Comparison of ENCODE assay signal across 18 cellular contexts in the genomic region with DNA sequence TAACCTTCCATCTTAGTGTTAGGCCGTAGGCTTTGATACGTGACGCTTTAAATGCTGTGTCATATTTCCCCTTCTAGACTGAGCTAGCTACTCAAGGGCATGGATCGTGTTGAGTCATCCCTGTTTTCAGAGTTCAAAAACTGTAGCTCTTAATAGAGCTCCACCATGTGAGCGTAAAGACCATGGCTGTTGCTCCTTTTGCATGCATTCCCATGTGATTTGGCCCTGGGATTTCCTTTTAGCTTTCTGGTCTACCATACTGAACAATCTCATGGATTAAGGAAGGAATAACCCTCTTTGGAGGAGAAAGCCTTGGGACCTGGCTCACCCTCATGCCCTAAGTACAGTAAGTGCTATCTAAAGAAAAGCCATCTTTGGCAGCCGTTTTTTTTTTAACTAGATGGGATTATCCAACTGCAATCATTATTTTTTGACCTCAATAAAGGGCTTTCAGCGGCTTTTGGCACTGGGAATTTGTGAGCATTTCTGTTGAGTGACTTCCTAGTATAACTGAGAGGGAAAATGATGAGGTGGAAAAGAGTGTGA.
DNase-seq lines count a peak whose midpoint lies in the region; ATAC-seq and TF ChIP-seq lines count a peak whose summit lies in the region.
"Had no signal": no experiment of that assay in that cellular context is flagged by ENCODE, and none has a peak within 500 bp of the region (broad histone marks: within the 10 kb centered on the region; RNA-seq: fewer than 3 reads in every experiment).

No MANE protein-coding gene starts in this region.

- ATAC-seq in lower lobe of right lung: no peak
- ATAC-seq: left colon had no signal

- no peak overlapping the region for H3K27ac ChIP-seq in lower lobe of right lung
- H3K27ac ChIP-seq: suprapubic skin had no signal

- H3K4me3 ChIP-seq in fibroblast of the aortic adventitia (ENCODE audit: low read depth, low read length): no peak overlapping the region
- no peak overlapping the region for H3K4me3 ChIP-seq in lower lobe of right lung
- H3K4me3 ChIP-seq: suprapubic skin had no signal

- H3K9me3 ChIP-seq in lower lobe of right lung: no peaks in the 10 kb centered on the region
- H3K9me3 ChIP-seq: Caco-2, suprapubic skin had no signal

- TF ChIP-seq CTCF in fibroblast of the aortic adventitia (IDR thresholded peaks at IDR 0.05; ENCODE audit: insufficient read depth, low read length): no peak
- no peak for TF ChIP-seq CTCF in lower lobe of right lung (IDR thresholded peaks at IDR 0.05)

- H3K4me1 ChIP-seq in lower lobe of right lung: peaks cover 55% of the 10 kb centered on the region

- intact Hi-C loops in lower lobe of right lung (cut with DNase I): no loop called here
- intact Hi-C loops in head of caudate nucleus (cut with DNase I): no loop called here

- DNase-seq in HCEC 1CT: peak; percentile 10
- DNase-seq in RPMI8226: peak; percentile 26
- peak; percentile 60 for DNase-seq in fibroblast of the aortic adventitia (ENCODE audit: low read depth)
- DNase-seq in pulmonary artery endothelial cell (ENCODE audit: low read depth, low spot score): peak; percentile 55
- no peak for DNase-seq in lower lobe of right lung
- no peak for DNase-seq in NCI-H1092 treated with DMSO at 0.1 percent for 48 hours (lab: John Stamatoyannopoulos, UW)
- no peak for DNase-seq in DMS 273 treated with DMSO at 0.1 percent for 48 hours (lab: John Stamatoyannopoulos, UW)
- no peak for DNase-seq in head of caudate nucleus
- DNase-seq: activated CD4-positive, alpha-beta T cell treated with anti-CD3 and anti-CD28 coated beads, Interleukin-2, amount 50 U/mL, for 48 hours; Caco-2; effector memory CD4-positive, alpha-beta T cell; left colon; NCI-H1436; NCI-H510A treated with DMSO at 0.1 percent for 48 hours; nephron progenitor cell; small intestine; T1000 had no signal

- peaks cover 47% of the 10 kb centered on the region for H3K36me3 ChIP-seq in lower lobe of right lung

- no peaks in the 10 kb centered on the region for H3K27me3 ChIP-seq in lower lobe of right lung (ENCODE audit: low read depth)
- H3K27me3 ChIP-seq: suprapubic skin had no signal

Comparison
In these comparisons a context has a peak if more than half of its experiments do, and no peak if none do; other contexts are left out.
1. DNase-seq: peak in HCEC 1CT (single experiment), RPMI8226 (single experiment), fibroblast of the aortic adventitia (single experiment) and pulmonary artery endothelial cell (single experiment); none in lower lobe of right lung (single experiment), NCI-H1092 treated with DMSO at 0.1 percent for 48 hours (single experiment), DMS 273 treated with DMSO at 0.1 percent for 48 hours (single experiment) and head of caudate nucleus (0 of 42).